In the genomic region with DNA sequence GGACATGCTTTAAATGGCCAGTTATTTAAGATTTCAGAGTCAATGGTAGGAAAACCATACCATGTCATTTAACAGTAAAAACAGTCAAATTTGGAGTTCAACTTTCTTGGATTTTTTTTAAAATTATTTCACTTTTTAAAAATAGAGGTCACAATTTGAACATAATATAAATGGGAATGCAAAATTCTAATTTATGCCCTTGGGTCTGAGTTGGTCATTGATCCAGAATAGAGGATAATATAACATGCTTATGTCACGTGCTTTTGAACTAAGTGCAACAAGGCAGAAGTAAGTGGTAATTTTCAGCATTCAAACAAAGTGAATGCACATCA, we compare ENCODE assay signal across 12 cellular contexts.
"Had no signal": no experiment of that assay in that cellular context is flagged by ENCODE, and none has a peak within 500 bp of the region (broad histone marks: within the 10 kb centered on the region; RNA-seq: fewer than 3 reads in every experiment).

No MANE protein-coding gene starts in this region.

- H3K27ac ChIP-seq: ascending aorta, sigmoid colon, spleen, thoracic aorta, upper lobe of right lung had no signal

- H3K9me3 Mint-ChIP-seq: activated T-cell treated with anti-CD3 and anti-CD28 coated beads, Interleukin-2, amount 50 U/mL, for 72 hours had no signal

- H3K4me3 ChIP-seq: ascending aorta, sigmoid colon, spleen, thoracic aorta, upper lobe of right lung had no signal

- H3K36me3 Mint-ChIP-seq: activated naive CD4-positive, alpha-beta T cell treated with anti-CD3 and anti-CD28 coated beads, Interleukin-2, amount 50 U/mL, for 24 hours; naive thymus-derived CD8-positive, alpha-beta T cell; stimulated activated memory B cell treated with anti-CD40 and anti-IgM and Interleukin-4, amounts not matched to agents 10 μg/mL and 1 μg/mL and 100 μg/mL, for 72 hours had no signal

- H3K9me3 ChIP-seq: ascending aorta, sigmoid colon, thoracic aorta, upper lobe of right lung had no signal

- H3K4me3 Mint-ChIP-seq: activated naive CD4-positive, alpha-beta T cell treated with anti-CD3 and anti-CD28 coated beads, Interleukin-2, amount 50 U/mL, for 24 hours; activated T-cell treated with anti-CD3 and anti-CD28 coated beads, Interleukin-2, amount 50 U/mL, for 72 hours; naive thymus-derived CD8-positive, alpha-beta T cell; stimulated activated memory B cell treated with anti-CD40 and anti-IgM and Interleukin-4, amounts not matched to agents 10 μg/mL and 1 μg/mL and 100 μg/mL, for 72 hours had no signal

- H3K27ac Mint-ChIP-seq: activated naive CD4-positive, alpha-beta T cell treated with anti-CD3 and anti-CD28 coated beads, Interleukin-2, amount 50 U/mL, for 24 hours; activated T-cell treated with anti-CD3 and anti-CD28 coated beads, Interleukin-2, amount 50 U/mL, for 72 hours; naive thymus-derived CD8-positive, alpha-beta T cell; stimulated activated memory B cell treated with anti-CD40 and anti-IgM and Interleukin-4, amounts not matched to agents 10 μg/mL and 1 μg/mL and 100 μg/mL, for 72 hours had no signal

- H3K4me1 ChIP-seq: ascending aorta, sigmoid colon, spleen, upper lobe of right lung had no signal

- H3K36me3 ChIP-seq: ascending aorta, sigmoid colon, spleen, thoracic aorta, upper lobe of right lung had no signal

- H3K27me3 ChIP-seq: ascending aorta, upper lobe of right lung had no signal

- H3K4me1 Mint-ChIP-seq: activated naive CD4-positive, alpha-beta T cell treated with anti-CD3 and anti-CD28 coated beads, Interleukin-2, amount 50 U/mL, for 24 hours; naive thymus-derived CD8-positive, alpha-beta T cell; stimulated activated memory B cell treated with anti-CD40 and anti-IgM and Interleukin-4, amounts not matched to agents 10 μg/mL and 1 μg/mL and 100 μg/mL, for 72 hours had no signal

- DNase-seq: activated gamma-delta T cell, left cardiac atrium, sigmoid colon, spleen, T-helper 9 cell, upper lobe of right lung had no signal
